ENCODE assay signal across 1 cellular context in the genomic region with DNA sequence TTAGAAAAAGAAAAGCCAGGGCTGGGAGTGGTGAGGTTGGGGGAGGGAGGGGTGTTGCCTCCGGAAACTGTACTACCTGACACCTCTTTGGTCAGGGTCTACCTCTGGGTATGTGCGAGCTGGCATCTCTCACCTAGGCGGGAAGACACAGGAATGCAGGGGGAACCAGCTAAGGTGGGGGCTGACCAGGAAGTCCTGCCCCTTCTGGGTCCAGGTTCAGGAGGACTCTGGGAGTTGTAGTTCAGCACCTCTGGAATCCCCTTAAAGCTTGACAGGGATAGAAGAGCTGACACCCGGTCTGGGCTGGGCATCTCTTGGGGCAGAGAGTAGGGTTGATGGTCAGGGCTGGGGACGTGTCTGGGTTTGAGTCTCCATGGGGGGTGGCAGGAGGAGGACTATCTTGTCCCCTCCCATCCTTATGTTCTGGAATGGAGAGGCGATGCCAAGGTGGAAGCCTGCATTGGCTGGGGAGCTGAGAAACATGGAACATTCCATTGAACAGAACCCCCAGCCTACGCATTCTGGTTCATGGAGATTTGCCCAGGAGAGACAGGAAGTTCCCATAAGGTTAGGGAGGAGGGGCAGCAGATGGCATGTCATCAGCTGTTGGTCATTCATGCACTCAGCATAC.
TF ChIP-seq lines count a peak whose summit lies in the region.

No MANE protein-coding gene starts in this region.

TF ChIP-seq in SK-N-SH treated with all-trans-retinoic acid at 6 μM for 48 hours, 23 proteins besides CTCF, POLR2A, EP300 and RAD21 (continued from another document):
- TF ChIP-seq, protein P1, sequence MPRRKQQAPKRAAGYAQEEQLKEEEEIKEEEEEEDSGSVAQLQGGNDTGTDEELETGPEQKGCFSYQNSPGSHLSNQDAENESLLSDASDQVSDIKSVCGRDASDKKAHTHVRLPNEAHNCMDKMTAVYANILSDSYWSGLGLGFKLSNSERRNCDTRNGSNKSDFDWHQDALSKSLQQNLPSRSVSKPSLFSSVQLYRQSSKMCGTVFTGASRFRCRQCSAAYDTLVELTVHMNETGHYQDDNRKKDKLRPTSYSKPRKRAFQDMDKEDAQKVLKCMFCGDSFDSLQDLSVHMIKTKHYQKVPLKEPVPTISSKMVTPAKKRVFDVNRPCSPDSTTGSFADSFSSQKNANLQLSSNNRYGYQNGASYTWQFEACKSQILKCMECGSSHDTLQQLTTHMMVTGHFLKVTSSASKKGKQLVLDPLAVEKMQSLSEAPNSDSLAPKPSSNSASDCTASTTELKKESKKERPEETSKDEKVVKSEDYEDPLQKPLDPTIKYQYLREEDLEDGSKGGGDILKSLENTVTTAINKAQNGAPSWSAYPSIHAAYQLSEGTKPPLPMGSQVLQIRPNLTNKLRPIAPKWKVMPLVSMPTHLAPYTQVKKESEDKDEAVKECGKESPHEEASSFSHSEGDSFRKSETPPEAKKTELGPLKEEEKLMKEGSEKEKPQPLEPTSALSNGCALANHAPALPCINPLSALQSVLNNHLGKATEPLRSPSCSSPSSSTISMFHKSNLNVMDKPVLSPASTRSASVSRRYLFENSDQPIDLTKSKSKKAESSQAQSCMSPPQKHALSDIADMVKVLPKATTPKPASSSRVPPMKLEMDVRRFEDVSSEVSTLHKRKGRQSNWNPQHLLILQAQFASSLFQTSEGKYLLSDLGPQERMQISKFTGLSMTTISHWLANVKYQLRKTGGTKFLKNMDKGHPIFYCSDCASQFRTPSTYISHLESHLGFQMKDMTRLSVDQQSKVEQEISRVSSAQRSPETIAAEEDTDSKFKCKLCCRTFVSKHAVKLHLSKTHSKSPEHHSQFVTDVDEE (CRISPR knock-in tag; IDR thresholded peaks at IDR 0.05), result no peak
- TF ChIP-seq CSRNP3 (CRISPR knock-in tag; IDR thresholded peaks at IDR 0.05), result no peak
TF ChIP-seq in SK-N-SH treated with all-trans-retinoic acid at 6 μM for 48 hours: peak in this region for 0.
